In the genomic region with DNA sequence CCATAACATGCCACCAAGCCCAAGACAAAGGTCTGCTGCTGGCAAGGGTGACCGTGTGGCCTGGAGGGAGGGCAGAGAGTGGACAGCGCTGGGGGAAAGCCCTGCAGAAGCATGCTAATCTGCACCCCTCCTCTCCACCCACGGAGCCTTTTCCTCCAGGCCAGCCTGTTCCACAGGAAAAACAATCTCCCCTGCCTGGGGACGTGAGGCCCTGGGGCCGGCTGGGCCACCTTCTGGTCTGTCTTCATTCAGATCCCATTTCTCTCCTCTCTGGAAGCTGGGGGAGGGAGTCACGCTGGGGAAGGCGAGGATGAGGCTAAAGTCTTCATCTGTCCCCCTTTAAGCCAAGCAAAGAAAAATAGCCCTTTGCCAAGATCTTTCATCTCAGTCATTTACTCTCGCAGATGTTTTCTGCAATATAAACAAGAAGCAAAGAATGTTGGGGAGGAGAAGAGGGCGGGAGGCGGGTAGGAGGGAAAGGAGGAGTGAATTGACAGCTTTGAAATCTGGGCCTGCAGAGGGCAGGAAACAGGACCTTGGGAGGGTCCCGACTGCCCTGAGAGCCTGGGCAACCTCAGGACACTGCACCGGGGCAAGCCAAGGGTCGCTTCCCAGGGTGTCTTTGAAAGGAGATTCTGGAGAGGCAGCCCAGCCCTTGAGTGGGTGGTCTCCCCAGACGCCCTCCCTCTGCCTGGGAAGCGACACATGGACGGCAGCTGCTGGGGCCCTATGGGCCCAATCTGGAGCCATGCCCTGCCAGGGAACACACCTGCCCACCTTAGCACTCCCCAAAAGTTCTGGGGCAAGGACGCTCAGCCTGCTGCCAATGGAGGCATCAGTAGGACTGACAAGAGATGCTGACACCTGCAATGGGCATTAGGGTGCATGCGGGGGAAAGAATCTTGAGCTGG, we compare ENCODE assay signal across 12 cellular contexts.
DNase-seq lines count a peak whose midpoint lies in the region; ATAC-seq and TF ChIP-seq lines count a peak whose summit lies in the region.
"Had no signal": no experiment of that assay in that cellular context is flagged by ENCODE, and none has a peak within 500 bp of the region (broad histone marks: within the 10 kb centered on the region; RNA-seq: fewer than 3 reads in every experiment).

No MANE protein-coding gene starts in this region.

- H3K36me3 Mint-ChIP-seq in activated T-cell treated with anti-CD3 and anti-CD28 coated beads, Interleukin-2, amount 50 U/mL, for 72 hours (ENCODE audit: insufficient read depth in 2 of 2) = peaks cover 0 to 2% of the 10 kb centered on the region in 2 donors
- H3K36me3 Mint-ChIP-seq in osteocyte (ENCODE audit: unreplicated experiment) = no peaks in the 10 kb centered on the region

- no peak overlapping the region for H3K4me3 Mint-ChIP-seq in activated T-cell treated with anti-CD3 and anti-CD28 coated beads, Interleukin-2, amount 50 U/mL, for 72 hours
- no peak overlapping the region for H3K4me3 Mint-ChIP-seq in osteocyte (ENCODE audit: unreplicated experiment)

- H3K4me1 Mint-ChIP-seq in activated T-cell treated with anti-CD3 and anti-CD28 coated beads, Interleukin-2, amount 50 U/mL, for 72 hours (ENCODE audit: low read depth) = peaks cover 36% of the 10 kb centered on the region
- H3K4me1 Mint-ChIP-seq in osteocyte (ENCODE audit: unreplicated experiment) = peaks cover 29% of the 10 kb centered on the region

- intact Hi-C loops in cardiac septum (cut with DNase I) = no loop called here
- intact Hi-C loops in psoas muscle (cut with DNase I) = loop anchor here in 1 of 2 donors (10.0 kb wide), 1 partner anchor 714 kb away; no protein-coding TSS in a partner anchor

- no peak for ATAC-seq in activated T-cell treated with anti-CD3 and anti-CD28 coated beads, Interleukin-2, amount 50 U/mL, for 72 hours (replicated peaks in 1 of 2)
- ATAC-seq in psoas muscle (no peak), GM19395 (IDR thresholded peaks at IDR 0.05; ENCODE audit: unreplicated experiment) (no peak), HG02610 (IDR thresholded peaks at IDR 0.05; ENCODE audit: unreplicated experiment) (no peak)
- ATAC-seq: K562 had no signal

- H3K27me3 Mint-ChIP-seq in activated T-cell treated with anti-CD3 and anti-CD28 coated beads, Interleukin-2, amount 50 U/mL, for 72 hours (ENCODE audit: low read depth) = peaks cover 6% of the 10 kb centered on the region
- H3K27me3 Mint-ChIP-seq in osteocyte (ENCODE audit: unreplicated experiment) = no peaks in the 10 kb centered on the region

- DNase-seq in activated T-cell treated with anti-CD3 and anti-CD28 coated beads, Interleukin-2, amount 50 U/mL, for 48 hours = peak; percentile 11 to 14
- no peak for DNase-seq in activated T-cell treated with anti-CD3 and anti-CD28 coated beads, Interleukin-2, amount 50 U/mL, for 72 hours
- DNase-seq in cardiac septum (ENCODE audit: low spot score) = peak; percentile 70
- DNase-seq in osteocyte (ENCODE audit: extremely low spot score, unreplicated experiment) = no peak
- no peak for DNase-seq in psoas muscle
- DNase-seq in NCI-H2081 treated with DMSO at 0.1 percent for 48 hours (lab: John Stamatoyannopoulos, UW) = no peak
- DNase-seq: NCI-H2171 treated with DMSO at 0.1 percent for 48 hours, thyroid gland had no signal

- H3K36me3 ChIP-seq in psoas muscle (ENCODE audit: insufficient read depth in 1 of 2, low read depth in 1 of 2) = no peaks in the 10 kb centered on the region
- H3K36me3 ChIP-seq: cardiac muscle cell, thyroid gland had no signal

- H3K4me3 ChIP-seq in psoas muscle = no peak overlapping the region
- H3K4me3 ChIP-seq: cardiac muscle cell, K562, thyroid gland had no signal

- no peak overlapping the region for H3K27ac ChIP-seq in psoas muscle
- H3K27ac ChIP-seq: cardiac muscle cell, thyroid gland had no signal

- WGBS in psoas muscle, 3 donors = 60 to 71% (median 61%) methylated on average over 18 of the region's 18 CpGs

- H3K9me3 ChIP-seq in psoas muscle = no peaks in the 10 kb centered on the region
- H3K9me3 ChIP-seq: thyroid gland had no signal

- no peaks in the 10 kb centered on the region for H3K27me3 ChIP-seq in psoas muscle (ENCODE audit: insufficient read depth in 3 of 3, low read length in 2 of 3)
- H3K27me3 ChIP-seq: cardiac muscle cell, thyroid gland had no signal

- H3K4me1 ChIP-seq in psoas muscle = peaks cover 4% of the 10 kb centered on the region

- no peak overlapping the region for H3K27ac Mint-ChIP-seq in activated T-cell treated with anti-CD3 and anti-CD28 coated beads, Interleukin-2, amount 50 U/mL, for 72 hours
- peak overlapping the region; percentile 72 for H3K27ac Mint-ChIP-seq in osteocyte (ENCODE audit: unreplicated experiment)

- no peaks in the 10 kb centered on the region for H3K9me3 Mint-ChIP-seq in activated T-cell treated with anti-CD3 and anti-CD28 coated beads, Interleukin-2, amount 50 U/mL, for 72 hours
- no peaks in the 10 kb centered on the region for H3K9me3 Mint-ChIP-seq in osteocyte (ENCODE audit: unreplicated experiment)

- no peak for TF ChIP-seq CTCF in osteocyte (IDR thresholded peaks at IDR 0.05)
- no peak for TF ChIP-seq CTCF in psoas muscle (IDR thresholded peaks at IDR 0.05)

Comparison
In these comparisons a context has a peak if more than half of its experiments do, and no peak if none do; other contexts are left out.
1. DNase-seq: peak in activated T-cell treated with anti-CD3 and anti-CD28 coated beads, Interleukin-2, amount 50 U/mL, for 48 hours (2 of 2) and cardiac septum (single experiment); none in activated T-cell treated with anti-CD3 and anti-CD28 coated beads, Interleukin-2, amount 50 U/mL, for 72 hours (0 of 2), osteocyte (single experiment), psoas muscle (0 of 2) and NCI-H2081 treated with DMSO at 0.1 percent for 48 hours (single experiment).